In the genomic region with DNA sequence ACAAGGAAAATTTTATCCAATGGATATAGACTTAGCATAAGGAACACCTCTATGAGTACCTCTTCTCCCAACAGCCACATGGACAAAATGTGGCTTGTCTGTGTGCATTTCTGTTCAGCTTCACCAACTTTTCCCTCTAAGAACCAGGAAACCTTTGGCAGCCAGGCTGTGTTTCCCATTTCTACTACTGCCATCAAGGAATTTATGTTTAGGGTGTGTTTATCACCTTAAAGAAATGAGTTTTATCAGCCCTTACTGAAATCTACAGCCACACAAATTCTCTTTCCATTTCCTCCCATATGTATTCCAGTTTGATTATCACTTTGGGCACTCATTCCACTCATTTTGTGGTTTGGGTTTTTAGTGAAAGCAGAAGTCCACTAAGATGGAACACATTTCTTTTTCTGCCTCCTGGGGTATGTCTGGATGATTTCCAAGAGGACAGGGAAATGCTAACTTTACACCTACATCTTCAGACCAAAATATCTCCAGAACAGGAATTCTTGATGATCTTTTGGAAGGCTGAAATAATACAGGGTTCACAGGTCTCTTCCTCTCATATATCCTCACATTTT, we compare ENCODE assay signal across 17 cellular contexts.
DNase-seq lines count a peak whose midpoint lies in the region; ATAC-seq, FAIRE-seq and TF ChIP-seq lines count a peak whose summit lies in the region.
"Had no signal": no experiment of that assay in that cellular context is flagged by ENCODE, and none has a peak within 500 bp of the region (broad histone marks: within the 10 kb centered on the region; RNA-seq: fewer than 3 reads in every experiment).

No MANE protein-coding gene starts in this region.

- peaks cover 0 to 14% (median 0%) of the 10 kb centered on the region in 4 donors for H3K27me3 ChIP-seq in pancreas
- peaks cover 0 to 3% (median 0%) of the 10 kb centered on the region in 3 experiments for H3K27me3 ChIP-seq in neuronal stem cell (ENCODE audit: control insufficient read depth in 3 of 3, insufficient read depth in 3 of 3, low read depth in 1 of 3, low read length in 3 of 3)

- H2AK5ac ChIP-seq in neuronal stem cell (ENCODE audit: low read depth, low read length), result no peak overlapping the region

- no peak for TF ChIP-seq EP300 in A549 (IDR thresholded peaks at IDR 0.05)

- H3K36me3 ChIP-seq in pancreas, result no peaks in the 10 kb centered on the region
- H3K36me3 ChIP-seq in neuronal stem cell (replicated peaks in 1 of 2; ENCODE audit: control insufficient read depth in 2 of 2, insufficient read depth in 2 of 2, low read length in 2 of 2), result no peaks in the 10 kb centered on the region
- H3K36me3 ChIP-seq: BLaER1 treated with 17β-estradiol and CSF1 and Interleukin-3, amounts not matched to agents 10 nM and 100 nM had no signal

- no peak overlapping the region for H4K8ac ChIP-seq in neuronal stem cell (ENCODE audit: low read depth, low read length)

- no peak for TF ChIP-seq POLR2A in A549 (IDR thresholded peaks at IDR 0.05; ENCODE audit: low read length)

- CTCF ChIA-PET in A549 (lab: Yijun Ruan, JAX), result no interaction called here

- H4K91ac ChIP-seq in neuronal stem cell (ENCODE audit: low read depth, low read length, poor library complexity), result no peak overlapping the region

- H3K27ac ChIP-seq in A549, result no peak overlapping the region
- H3K27ac ChIP-seq in pancreas, result no peak overlapping the region
- H3K27ac ChIP-seq in neuronal stem cell (replicated peaks; ENCODE audit: low read length), result no peak overlapping the region
- H3K27ac ChIP-seq: 22Rv1; BLaER1 treated with 17β-estradiol and CSF1 and Interleukin-3, amounts not matched to agents 10 nM and 100 nM had no signal

- POLR2A ChIA-PET in A549 (lab: Yijun Ruan, JAX), result no interaction called here

- H2BK5ac ChIP-seq in neuronal stem cell (ENCODE audit: low read length), result no peak overlapping the region

- no peaks in the 10 kb centered on the region for H3K9me3 ChIP-seq in A549
- no peaks in the 10 kb centered on the region for H3K9me3 ChIP-seq in pancreas
- no peaks in the 10 kb centered on the region for H3K9me3 ChIP-seq in neuronal stem cell (replicated peaks in 1 of 2; ENCODE audit: control insufficient read depth in 2 of 2, insufficient read depth in 1 of 2, low read depth in 1 of 2, low read length in 2 of 2)
- H3K9me3 ChIP-seq: BLaER1 treated with 17β-estradiol and CSF1 and Interleukin-3, amounts not matched to agents 10 nM and 100 nM had no signal

- no peak overlapping the region for H2BK15ac ChIP-seq in neuronal stem cell (ENCODE audit: low read length)

- H3K4me3 ChIP-seq in A549, result no peak overlapping the region
- H3K4me3 ChIP-seq in astrocyte of the cerebellum (ENCODE audit: low read depth, low read length), result no peak overlapping the region
- no peak overlapping the region for H3K4me3 ChIP-seq in pancreas
- no peak overlapping the region for H3K4me3 ChIP-seq in neuronal stem cell (ENCODE audit: low read length in 2 of 2)
- H3K4me3 ChIP-seq: BLaER1 treated with 17β-estradiol and CSF1 and Interleukin-3, amounts not matched to agents 10 nM and 100 nM; GM23338 had no signal

- peak; percentile 32 for FAIRE-seq in A549 (lab: Jason Lieb, UNC)
- peak; percentile 86 for FAIRE-seq in pancreas (lab: Jason Lieb, UNC)
- FAIRE-seq: GM12892 had no signal

- no peak for ATAC-seq in A549
- no peak for ATAC-seq in pancreas
- ATAC-seq: GM23338 had no signal

- no peak overlapping the region for H3K23ac ChIP-seq in neuronal stem cell (ENCODE audit: low read depth, low read length, poor library complexity)

- no peak overlapping the region for H3K4ac ChIP-seq in neuronal stem cell (ENCODE audit: low read length)

- no peak overlapping the region for H3K9ac ChIP-seq in neuronal stem cell (ENCODE audit: low read depth, low read length, poor library complexity)
- H3K9ac ChIP-seq: BLaER1 treated with 17β-estradiol and CSF1 and Interleukin-3, amounts not matched to agents 10 nM and 100 nM had no signal

- TF ChIP-seq RAD21 in A549 (conservative IDR thresholded peaks at IDR 0.05 in 1 of 2, IDR thresholded peaks at IDR 0.05 in 1 of 2), result no peak

- no peaks in the 10 kb centered on the region for H3K79me1 ChIP-seq in neuronal stem cell (ENCODE audit: low read depth, low read length)

- no peak overlapping the region for H3K18ac ChIP-seq in neuronal stem cell (ENCODE audit: low read length)

- intact Hi-C loops in pancreas (cut with DNase I), result no loop called here

- H2BK120ac ChIP-seq in neuronal stem cell (ENCODE audit: low read depth, low read length), result no peak overlapping the region

- H3K4me1 ChIP-seq in A549 (no peaks in the 10 kb centered on the region), pancreas (no peaks in the 10 kb centered on the region), neuronal stem cell (ENCODE audit: control insufficient read depth in 2 of 2, insufficient read depth in 1 of 2, low read depth in 1 of 2, low read length in 2 of 2) (no peaks in the 10 kb centered on the region)

- no peak overlapping the region for H2AFZ ChIP-seq in neuronal stem cell (ENCODE audit: low read length)
- H2AFZ ChIP-seq: GM23338 had no signal

- H2BK12ac ChIP-seq in neuronal stem cell (ENCODE audit: low read length), result no peak overlapping the region

- no peak overlapping the region for H3K14ac ChIP-seq in neuronal stem cell (ENCODE audit: low read length)

- TF ChIP-seq CTCF in A549 (IDR thresholded peaks at IDR 0.05) (no peak), astrocyte of the cerebellum (IDR thresholded peaks at IDR 0.05; ENCODE audit: low read depth, low read length, missing control alignments) (no peak), pancreas (IDR thresholded peaks at IDR 0.05) (no peak)

- no peak for DNase-seq in A549 (ENCODE audit: low read depth in 1 of 2, low spot score in 1 of 2)
- peak; percentile 19 for DNase-seq in astrocyte of the cerebellum (ENCODE audit: low read depth)
- peak; percentile 31 for DNase-seq in dermis blood vessel endothelial cell
- no peak for DNase-seq in pancreas
- DNase-seq in neuronal stem cell (ENCODE audit: low spot score), result no peak
- DNase-seq in RPMI8226, result no peak
- no peak for DNase-seq in NCI-H2171 (lab: John Stamatoyannopoulos, UW)
- DNase-seq: Calu3; CD4-positive, alpha-beta T cell; DMS 273 treated with DMSO at 0.1 percent for 48 hours; DMS79; H9; IMR-90 had no signal

- H3K4me2 ChIP-seq in A549, result no peak overlapping the region
- H3K4me2 ChIP-seq in neuronal stem cell (ENCODE audit: insufficient read depth, low read length, poor library complexity, severe bottlenecking), result no peak overlapping the region
- H3K4me2 ChIP-seq: BLaER1 treated with 17β-estradiol and CSF1 and Interleukin-3, amounts not matched to agents 10 nM and 100 nM; GM23338 had no signal

- in situ Hi-C loops in astrocyte of the cerebellum (cut with HindIII; ENCODE audit: low sequenced_read_pairs), result no loop called here

TF ChIP-seq in A549, 52 proteins besides CTCF, POLR2A, EP300 and RAD21:
- TF ChIP-seq MAZ (IDR thresholded peaks at IDR 0.05; ENCODE audit: borderline replicate concordance, low read depth, low read length) (no peak), MYC (IDR thresholded peaks at IDR 0.05; ENCODE audit: borderline replicate concordance, low read length) (no peak), HEYL (CRISPR knock-in tag; IDR thresholded peaks at IDR 0.05) (no peak), TFCP2L1 (CRISPR knock-in tag; IDR thresholded peaks at IDR 0.05) (no peak), ESRRA (IDR thresholded peaks at IDR 0.05; ENCODE audit: borderline replicate concordance, low read length) (no peak)
- TF ChIP-seq, protein P1, sequence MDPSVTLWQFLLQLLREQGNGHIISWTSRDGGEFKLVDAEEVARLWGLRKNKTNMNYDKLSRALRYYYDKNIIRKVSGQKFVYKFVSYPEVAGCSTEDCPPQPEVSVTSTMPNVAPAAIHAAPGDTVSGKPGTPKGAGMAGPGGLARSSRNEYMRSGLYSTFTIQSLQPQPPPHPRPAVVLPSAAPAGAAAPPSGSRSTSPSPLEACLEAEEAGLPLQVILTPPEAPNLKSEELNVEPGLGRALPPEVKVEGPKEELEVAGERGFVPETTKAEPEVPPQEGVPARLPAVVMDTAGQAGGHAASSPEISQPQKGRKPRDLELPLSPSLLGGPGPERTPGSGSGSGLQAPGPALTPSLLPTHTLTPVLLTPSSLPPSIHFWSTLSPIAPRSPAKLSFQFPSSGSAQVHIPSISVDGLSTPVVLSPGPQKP (IDR thresholded peaks at IDR 0.05; ENCODE audit: low read depth, low read length), result no peak
- TF ChIP-seq, protein P2, sequence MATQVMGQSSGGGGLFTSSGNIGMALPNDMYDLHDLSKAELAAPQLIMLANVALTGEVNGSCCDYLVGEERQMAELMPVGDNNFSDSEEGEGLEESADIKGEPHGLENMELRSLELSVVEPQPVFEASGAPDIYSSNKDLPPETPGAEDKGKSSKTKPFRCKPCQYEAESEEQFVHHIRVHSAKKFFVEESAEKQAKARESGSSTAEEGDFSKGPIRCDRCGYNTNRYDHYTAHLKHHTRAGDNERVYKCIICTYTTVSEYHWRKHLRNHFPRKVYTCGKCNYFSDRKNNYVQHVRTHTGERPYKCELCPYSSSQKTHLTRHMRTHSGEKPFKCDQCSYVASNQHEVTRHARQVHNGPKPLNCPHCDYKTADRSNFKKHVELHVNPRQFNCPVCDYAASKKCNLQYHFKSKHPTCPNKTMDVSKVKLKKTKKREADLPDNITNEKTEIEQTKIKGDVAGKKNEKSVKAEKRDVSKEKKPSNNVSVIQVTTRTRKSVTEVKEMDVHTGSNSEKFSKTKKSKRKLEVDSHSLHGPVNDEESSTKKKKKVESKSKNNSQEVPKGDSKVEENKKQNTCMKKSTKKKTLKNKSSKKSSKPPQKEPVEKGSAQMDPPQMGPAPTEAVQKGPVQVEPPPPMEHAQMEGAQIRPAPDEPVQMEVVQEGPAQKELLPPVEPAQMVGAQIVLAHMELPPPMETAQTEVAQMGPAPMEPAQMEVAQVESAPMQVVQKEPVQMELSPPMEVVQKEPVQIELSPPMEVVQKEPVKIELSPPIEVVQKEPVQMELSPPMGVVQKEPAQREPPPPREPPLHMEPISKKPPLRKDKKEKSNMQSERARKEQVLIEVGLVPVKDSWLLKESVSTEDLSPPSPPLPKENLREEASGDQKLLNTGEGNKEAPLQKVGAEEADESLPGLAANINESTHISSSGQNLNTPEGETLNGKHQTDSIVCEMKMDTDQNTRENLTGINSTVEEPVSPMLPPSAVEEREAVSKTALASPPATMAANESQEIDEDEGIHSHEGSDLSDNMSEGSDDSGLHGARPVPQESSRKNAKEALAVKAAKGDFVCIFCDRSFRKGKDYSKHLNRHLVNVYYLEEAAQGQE (IDR thresholded peaks at IDR 0.05), result no peak
- TF ChIP-seq, protein P3, sequence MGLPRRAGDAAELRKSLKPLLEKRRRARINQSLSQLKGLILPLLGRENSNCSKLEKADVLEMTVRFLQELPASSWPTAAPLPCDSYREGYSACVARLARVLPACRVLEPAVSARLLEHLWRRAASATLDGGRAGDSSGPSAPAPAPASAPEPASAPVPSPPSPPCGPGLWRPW (IDR thresholded peaks at IDR 0.05), result no peak

Comparison
In these comparisons a context has a peak if more than half of its experiments do, and no peak if none do; other contexts are left out.
1. DNase-seq: peak in astrocyte of the cerebellum (single experiment) and dermis blood vessel endothelial cell (single experiment); none in A549 (0 of 2), pancreas (0 of 6), neuronal stem cell (single experiment), RPMI8226 (single experiment) and NCI-H2171 (single experiment).